ENCODE assay signal across 23 cellular contexts in genomic region chr21:31673513-31673912, GRCh38.
"Had no signal": no experiment of that assay in that cellular context is flagged by ENCODE, and none has a peak within 500 bp of the region (broad histone marks: within the 10 kb centered on the region; RNA-seq: fewer than 3 reads in every experiment).

No MANE protein-coding gene starts in this region.

- DNase-seq: hippocampal formation; kidney glomerular epithelial cell; left cardiac atrium; left ventricle myocardium inferior; mesendoderm; naive thymus-derived CD4-positive, alpha-beta T cell; ovary; right lobe of liver; stimulated activated CD4-positive, alpha-beta T cell treated with anti-CD3 and anti-CD28 coated beads, Interleukin-12 subunit alpha, Interleukin-12 subunit beta, amount 100 ng/mL, for 4 hours; stimulated activated CD4-positive, alpha-beta T cell treated with anti-CD3 and anti-CD28 coated beads, Interleukin-15, amount 100 ng/mL, for 24 hours; stimulated activated CD4-positive, alpha-beta T cell treated with anti-CD3 and anti-CD28 coated beads, Interleukin-2, amount 100 ng/mL, for 24 hours; stimulated activated CD4-positive, alpha-beta T cell treated with anti-CD3 and anti-CD28 coated beads, Interleukin-4, amount 100 ng/mL, for 1 hour; stimulated activated naive B cell treated with anti-CD40 and anti-IgM and Interleukin-4, amounts not matched to agents 10 μg/mL and 1 μg/mL and 100 μg/mL, for 72 hours; stimulated activated naive CD8-positive, alpha-beta T cell treated with anti-CD3 and anti-CD28 coated beads, Interleukin-15, Interleukin-2, amounts not matched to agents 100 U/mL and 50 U/mL, for 24 hours; substantia nigra; uterus had no signal

- H3K9me3 ChIP-seq: left ventricle myocardium inferior, ovary, right atrium auricular region, right lobe of liver, tibial nerve, uterus had no signal

- H3K27me3 Mint-ChIP-seq: naive thymus-derived CD4-positive, alpha-beta T cell; natural killer cell treated with Interleukin-12 subunit alpha and Interleukin-12 subunit beta and Interleukin-15 and Interleukin-18, amount 100 ng/mL, for 72 hours; progenitor cell of endocrine pancreas; stimulated activated naive B cell treated with anti-CD40 and anti-IgM and Interleukin-4, amounts not matched to agents 10 μg/mL and 1 μg/mL and 100 μg/mL, for 72 hours; type B pancreatic cell had no signal

- ATAC-seq: left cardiac atrium; naive thymus-derived CD4-positive, alpha-beta T cell; natural killer cell treated with Interleukin-12 subunit alpha and Interleukin-12 subunit beta and Interleukin-15 and Interleukin-18, amount 100 ng/mL, for 72 hours; stimulated activated naive B cell treated with anti-CD40 and anti-IgM and Interleukin-4, amounts not matched to agents 10 μg/mL and 1 μg/mL and 100 μg/mL, for 72 hours; stimulated activated naive CD8-positive, alpha-beta T cell treated with anti-CD3 and anti-CD28 coated beads, Interleukin-15, Interleukin-2, amounts not matched to agents 100 U/mL and 50 U/mL, for 24 hours had no signal

- H3K27me3 ChIP-seq: ovary, right atrium auricular region, right lobe of liver, tibial nerve, uterus had no signal

- H3K36me3 ChIP-seq: ovary, uterus had no signal

- H3K4me3 ChIP-seq: left ventricle myocardium inferior, lung, ovary, right atrium auricular region, right lobe of liver, tibial nerve, uterus had no signal

- H3K9me3 Mint-ChIP-seq: mesothelial cell of epicardium; naive thymus-derived CD4-positive, alpha-beta T cell; natural killer cell treated with Interleukin-12 subunit alpha and Interleukin-12 subunit beta and Interleukin-15 and Interleukin-18, amount 100 ng/mL, for 72 hours; stimulated activated naive B cell treated with anti-CD40 and anti-IgM and Interleukin-4, amounts not matched to agents 10 μg/mL and 1 μg/mL and 100 μg/mL, for 72 hours; type B pancreatic cell had no signal

- H3K4me1 ChIP-seq: left ventricle myocardium inferior, right atrium auricular region, right lobe of liver had no signal

- H3K27ac ChIP-seq: left ventricle myocardium inferior, ovary, right atrium auricular region, right lobe of liver, tibial nerve, uterus had no signal

- H3K4me3 Mint-ChIP-seq: mesothelial cell of epicardium; naive thymus-derived CD4-positive, alpha-beta T cell; natural killer cell treated with Interleukin-12 subunit alpha and Interleukin-12 subunit beta and Interleukin-15 and Interleukin-18, amount 100 ng/mL, for 72 hours; stimulated activated naive B cell treated with anti-CD40 and anti-IgM and Interleukin-4, amounts not matched to agents 10 μg/mL and 1 μg/mL and 100 μg/mL, for 72 hours; type B pancreatic cell had no signal

- H3K27ac Mint-ChIP-seq: mesothelial cell of epicardium; stimulated activated naive B cell treated with anti-CD40 and anti-IgM and Interleukin-4, amounts not matched to agents 10 μg/mL and 1 μg/mL and 100 μg/mL, for 72 hours; type B pancreatic cell had no signal
